ENCODE assay signal across 4 cellular contexts in genomic region chr14:84071061-84071460, GRCh38.
"Had no signal": no experiment of that assay in that cellular context is flagged by ENCODE, and none has a peak within 500 bp of the region (broad histone marks: within the 10 kb centered on the region; RNA-seq: fewer than 3 reads in every experiment).

No MANE protein-coding gene starts in this region.

- DNase-seq: IMR-90, KBM-7, KG1 had no signal

- H3K4me3 ChIP-seq: K562 had no signal
